Comparison of ENCODE assay signal across 7 cellular contexts in the genomic region with DNA sequence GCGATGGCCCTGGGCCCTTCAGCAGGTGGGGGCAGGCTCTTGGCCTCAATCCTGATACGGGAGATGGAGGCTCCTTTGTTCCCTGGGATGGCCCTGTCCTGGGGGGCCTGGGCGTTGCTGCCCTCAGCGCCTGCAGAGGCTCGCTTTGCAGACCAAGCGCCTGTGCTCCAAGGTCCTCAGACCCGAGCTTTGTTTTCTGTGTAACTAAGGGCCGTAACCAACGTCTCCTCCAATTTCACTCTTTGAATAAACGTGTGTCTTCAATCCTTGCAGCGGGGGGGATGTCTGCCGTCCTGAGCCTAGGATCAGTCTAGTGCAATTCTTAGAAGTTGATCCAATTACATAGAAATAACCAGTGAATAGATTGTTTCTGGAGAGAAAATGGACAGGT. TPM values are rescaled to one million over a fixed set of nuclear protein-coding genes. Genes with fewer than 3 reads are reported as not detected.
DNase-seq lines count a peak whose midpoint lies in the region; ATAC-seq, FAIRE-seq and TF ChIP-seq lines count a peak whose summit lies in the region.
"Had no signal": no experiment of that assay in that cellular context is flagged by ENCODE, and none has a peak within 500 bp of the region (broad histone marks: within the 10 kb centered on the region; RNA-seq: fewer than 3 reads in every experiment).

No MANE protein-coding gene starts in this region.

- H3K36me3 Mint-ChIP-seq in activated T-helper 17 cell treated with anti-CD3 and anti-CD28 coated beads, Interleukin-2, amount 50 U/mL, for 72 hours (ENCODE audit: low read depth) = peaks cover 87% of the 10 kb centered on the region

- FAIRE-seq in D721Med (lab: Jason Lieb, UNC) = no peak
- no peak for FAIRE-seq in small intestine (lab: Jason Lieb, UNC)

- H3K4me1 Mint-ChIP-seq in activated T-helper 17 cell treated with anti-CD3 and anti-CD28 coated beads, Interleukin-2, amount 50 U/mL, for 72 hours = peaks cover 23% of the 10 kb centered on the region

- H3K9me3 Mint-ChIP-seq in activated T-helper 17 cell treated with anti-CD3 and anti-CD28 coated beads, Interleukin-2, amount 50 U/mL, for 72 hours = no peaks in the 10 kb centered on the region

- DNase-seq in D721Med (ENCODE audit: insufficient read length, low spot score) (peak; percentile 24), small intestine (no peak), amniotic stem cell (lab: John Stamatoyannopoulos, UW) (no peak)

- H3K36me3 ChIP-seq in muscle layer of colon (ENCODE audit: insufficient read depth, low read length) (peaks cover 46% of the 10 kb centered on the region), small intestine (ENCODE audit: control insufficient read depth in 2 of 2, insufficient read depth in 2 of 2, low read length in 2 of 2) (peaks cover 22 to 34% of the 10 kb centered on the region in 2 donors)

- no peak overlapping the region for H3K9ac ChIP-seq in muscle layer of colon (ENCODE audit: low read length)

- H3K27ac Mint-ChIP-seq in activated T-helper 17 cell treated with anti-CD3 and anti-CD28 coated beads, Interleukin-2, amount 50 U/mL, for 72 hours = no peak overlapping the region

- H3K4me3 Mint-ChIP-seq in activated T-helper 17 cell treated with anti-CD3 and anti-CD28 coated beads, Interleukin-2, amount 50 U/mL, for 72 hours = peak overlapping the region; percentile 93

- no peak for ATAC-seq in activated T-helper 17 cell treated with anti-CD3 and anti-CD28 coated beads, Interleukin-2, amount 50 U/mL, for 72 hours (replicated peaks)
- no peak for ATAC-seq in HG03039 (IDR thresholded peaks at IDR 0.05; ENCODE audit: unreplicated experiment)

- H3K9me3 ChIP-seq in muscle layer of colon (ENCODE audit: low read length) (no peaks in the 10 kb centered on the region), small intestine (ENCODE audit: control insufficient read depth, low read depth) (no peaks in the 10 kb centered on the region)

- H3K27me3 ChIP-seq in muscle layer of colon (ENCODE audit: control insufficient read depth in 1 of 2, insufficient read depth in 2 of 2, low read length in 2 of 2) (no peaks in the 10 kb centered on the region), small intestine (ENCODE audit: control insufficient read depth in 2 of 2, insufficient read depth in 2 of 2, low read length in 2 of 2) (no peaks in the 10 kb centered on the region)

- H3K4me3 ChIP-seq in muscle layer of colon (ENCODE audit: low read depth in 1 of 2, low read length in 2 of 2) (peak overlapping the region in 1 of 2 donors; percentile 26), small intestine (ENCODE audit: low read depth in 1 of 2, low read length in 2 of 2) (no peak overlapping the region)

- H3K27ac ChIP-seq in muscle layer of colon (ENCODE audit: low read depth, low read length) (peak overlapping the region; percentile 73), small intestine (ENCODE audit: low read depth in 1 of 2, low read length in 1 of 2) (peak overlapping the region in 1 of 2 donors; percentile 77)

- H3K27me3 Mint-ChIP-seq in activated T-helper 17 cell treated with anti-CD3 and anti-CD28 coated beads, Interleukin-2, amount 50 U/mL, for 72 hours = no peaks in the 10 kb centered on the region

- TF ChIP-seq CTCF in D721Med (IDR thresholded peaks at IDR 0.05; ENCODE audit: insufficient read depth, missing control alignments) = no peak

- H3K4me1 ChIP-seq in muscle layer of colon (ENCODE audit: insufficient read depth, low read length) (peaks cover 52% of the 10 kb centered on the region), small intestine (ENCODE audit: control insufficient read depth in 2 of 2, insufficient read depth in 1 of 2, low read depth in 1 of 2, low read length in 1 of 2) (peaks cover 8 to 13% of the 10 kb centered on the region in 2 donors)

- WGBS in small intestine, 3 donors = 51 to 58% (median 54%) methylated on average over 12 of the region's 12 CpGs

RNA-seq across cellular contexts. Expression of a gene that starts 5.2 kb away (rescaled TPM):
- total RNA-seq in activated T-helper 17 cell treated with anti-CD3 and anti-CD28 coated beads, Interleukin-2, amount 50 U/mL, for 72 hours = 100 to 1,000 TPM; 405 to 726 TPM
- polyA plus RNA-seq in small intestine = 100 to 1,000 TPM; 109 to 149 (median 131) TPM

RNA-seq across cellular contexts. Expression of a gene that starts 19.3 kb away (rescaled TPM):
- not detected for total RNA-seq in activated T-helper 17 cell treated with anti-CD3 and anti-CD28 coated beads, Interleukin-2, amount 50 U/mL, for 72 hours
- polyA plus RNA-seq in small intestine = under 1 TPM in 1 of 3 donors, not detected in 2; 0.57 TPM
- total RNA-seq: omental fat pad had no signal

RNA-seq across cellular contexts. Expression of a gene that starts 25.1 kb away (rescaled TPM):
- under 1 TPM in 1 of 2 donors, not detected in 1; 0.19 TPM for total RNA-seq in activated T-helper 17 cell treated with anti-CD3 and anti-CD28 coated beads, Interleukin-2, amount 50 U/mL, for 72 hours
- not detected for polyA plus RNA-seq in small intestine

RNA-seq across cellular contexts. Expression of a gene that starts 38.3 kb away (rescaled TPM):
- total RNA-seq in activated T-helper 17 cell treated with anti-CD3 and anti-CD28 coated beads, Interleukin-2, amount 50 U/mL, for 72 hours = not detected
- not detected for polyA plus RNA-seq in small intestine
- total RNA-seq: omental fat pad had no signal

RNA-seq across cellular contexts. Expression of a gene that starts 49.6 kb away (rescaled TPM):
- not detected for total RNA-seq in activated T-helper 17 cell treated with anti-CD3 and anti-CD28 coated beads, Interleukin-2, amount 50 U/mL, for 72 hours
- polyA plus RNA-seq in small intestine = 1 to 10 TPM in 1 of 3 donors, not detected in 2; 1.8 TPM
